In genomic region chr11:116413861-116414260, GRCh38 we compare ENCODE assay signal across 21 cellular contexts.
DNase-seq lines count a peak whose midpoint lies in the region; FAIRE-seq and TF ChIP-seq lines count a peak whose summit lies in the region.
"Had no signal": no experiment of that assay in that cellular context is flagged by ENCODE, and none has a peak within 500 bp of the region (broad histone marks: within the 10 kb centered on the region; RNA-seq: fewer than 3 reads in every experiment).

No MANE protein-coding gene starts in this region.

- FAIRE-seq in astrocyte (lab: Jason Lieb, UNC) (no peak), D721Med (lab: Jason Lieb, UNC) (no peak)
- FAIRE-seq: A204.1, G401.6 had no signal

- no peak for TF ChIP-seq EP300 in sigmoid colon (IDR thresholded peaks at IDR 0.05)

- no peaks in the 10 kb centered on the region for H4K20me1 ChIP-seq in astrocyte (ENCODE audit: insufficient read depth, low read length)

- H3K27ac ChIP-seq in astrocyte (ENCODE audit: low read depth, low read length): no peak overlapping the region
- peak overlapping the region in 3 of 4 donors; percentile 54 to 64 (median 58) for H3K27ac ChIP-seq in sigmoid colon
- no peak overlapping the region for H3K27ac ChIP-seq in coronary artery
- H3K27ac ChIP-seq: HL-60 had no signal

- H3K36me3 ChIP-seq in astrocyte (ENCODE audit: insufficient read depth, low read length) (no peaks in the 10 kb centered on the region), sigmoid colon (no peaks in the 10 kb centered on the region)
- H3K36me3 ChIP-seq: BE2C, MG63 had no signal

- intact Hi-C loops in sigmoid colon (cut with DNase I): loop anchor here (5.0 kb wide), 1 partner anchor 33 kb away; no protein-coding TSS in a partner anchor

- H3K4me1 ChIP-seq in astrocyte (ENCODE audit: insufficient read depth, low read length) (peaks cover 13% of the 10 kb centered on the region), sigmoid colon (peaks cover 0 to 29% (median 19%) of the 10 kb centered on the region in 4 donors)

- H3K9me3 Mint-ChIP-seq in astrocyte (ENCODE audit: unreplicated experiment): peaks cover 1% of the 10 kb centered on the region
- H3K9me3 Mint-ChIP-seq: activated CD4-positive, alpha-beta memory T cell treated with anti-CD3 and anti-CD28 coated beads, Interleukin-2, amount 10 ng/mL, durations not matched to agents 7 days and 5 days had no signal

- no peak overlapping the region for H3K4me2 ChIP-seq in astrocyte (ENCODE audit: low read length)
- H3K4me2 ChIP-seq: SK-N-SH had no signal

- DNase-seq in NCI-H2171 treated with DMSO at 0.1 percent for 48 hours (lab: John Stamatoyannopoulos, UW) (peak; percentile 8), NCI-H2171 (lab: John Stamatoyannopoulos, UW) (no peak), NCI-H2081 treated with DMSO at 0.1 percent for 48 hours (lab: John Stamatoyannopoulos, UW) (peak; percentile 87), astrocyte (ENCODE audit: low read depth) (no peak), sigmoid colon (no peak), D721Med (ENCODE audit: insufficient read length, low spot score) (no peak), NCI-H526 treated with DMSO at 0.1 percent for 48 hours (lab: John Stamatoyannopoulos, UW) (no peak), coronary artery (ENCODE audit: low spot score) (no peak)
- DNase-seq: activated CD4-positive, alpha-beta memory T cell treated with anti-CD3 and anti-CD28 coated beads, Interleukin-2, amount 10 ng/mL, durations not matched to agents 7 days and 5 days; BE2C; caudate nucleus; foreskin fibroblast; MG63; occipital lobe; RPMI8226; SK-N-SH; stimulated activated CD4-positive, alpha-beta T cell treated with anti-CD3 and anti-CD28 coated beads, Interleukin-12 subunit alpha, Interleukin-12 subunit beta, amount 100 ng/mL, for 4 hours had no signal

- H3K79me2 ChIP-seq in astrocyte (ENCODE audit: insufficient read depth, low read length): no peaks in the 10 kb centered on the region

- H3K9me3 ChIP-seq in astrocyte (ENCODE audit: insufficient read depth, low read depth, low read length) (no peaks in the 10 kb centered on the region), sigmoid colon (no peaks in the 10 kb centered on the region)
- H3K9me3 ChIP-seq: MG63, SK-N-SH had no signal

- H3K27me3 Mint-ChIP-seq in astrocyte (ENCODE audit: low read depth, unreplicated experiment): peaks cover 31% of the 10 kb centered on the region

- no peak overlapping the region for H3K9ac ChIP-seq in astrocyte (ENCODE audit: low read length)
- H3K9ac ChIP-seq: SK-N-SH had no signal

- no peak overlapping the region for H2AFZ ChIP-seq in astrocyte (ENCODE audit: low read depth, low read length)

- H3K36me3 Mint-ChIP-seq in astrocyte (ENCODE audit: low read depth, unreplicated experiment): no peaks in the 10 kb centered on the region

- no peak overlapping the region for H3K4me3 ChIP-seq in astrocyte (ENCODE audit: insufficient read depth, low read depth, low read length)
- H3K4me3 ChIP-seq in sigmoid colon: no peak overlapping the region
- H3K4me3 ChIP-seq in coronary artery: no peak overlapping the region
- H3K4me3 ChIP-seq: MG63 had no signal

- peak overlapping the region; percentile 18 for H3K27ac Mint-ChIP-seq in astrocyte (ENCODE audit: unreplicated experiment)
- H3K27ac Mint-ChIP-seq: activated CD4-positive, alpha-beta memory T cell treated with anti-CD3 and anti-CD28 coated beads, Interleukin-2, amount 10 ng/mL, durations not matched to agents 7 days and 5 days; IgD-negative memory B cell had no signal

- peaks cover 18% of the 10 kb centered on the region for H3K4me1 Mint-ChIP-seq in astrocyte (ENCODE audit: low read depth, unreplicated experiment)
- H3K4me1 Mint-ChIP-seq: activated CD4-positive, alpha-beta memory T cell treated with anti-CD3 and anti-CD28 coated beads, Interleukin-2, amount 10 ng/mL, durations not matched to agents 7 days and 5 days had no signal

- H3K27me3 ChIP-seq in astrocyte (ENCODE audit: insufficient read depth, low read length) (no peaks in the 10 kb centered on the region), sigmoid colon (no peaks in the 10 kb centered on the region)
- H3K27me3 ChIP-seq: BE2C, MG63 had no signal

- no peak for TF ChIP-seq POLR2A in sigmoid colon (IDR thresholded peaks at IDR 0.05)

- no peak overlapping the region for H3K4me3 Mint-ChIP-seq in astrocyte (ENCODE audit: unreplicated experiment)
- H3K4me3 Mint-ChIP-seq: activated CD4-positive, alpha-beta memory T cell treated with anti-CD3 and anti-CD28 coated beads, Interleukin-2, amount 10 ng/mL, durations not matched to agents 7 days and 5 days; IgD-negative memory B cell had no signal

- no peak for TF ChIP-seq CTCF in astrocyte (IDR thresholded peaks at IDR 0.05; ENCODE audit: insufficient read depth, low read depth, low read length)
- no peak for TF ChIP-seq CTCF in sigmoid colon (IDR thresholded peaks at IDR 0.05)
- TF ChIP-seq CTCF in D721Med (IDR thresholded peaks at IDR 0.05; ENCODE audit: insufficient read depth, missing control alignments): no peak
- TF ChIP-seq CTCF in coronary artery (IDR thresholded peaks at IDR 0.05): no peak

Comparison
In these comparisons a context has a peak if more than half of its experiments do, and no peak if none do; other contexts are left out.
1. DNase-seq: peak in NCI-H2171 treated with DMSO at 0.1 percent for 48 hours (single experiment) and NCI-H2081 treated with DMSO at 0.1 percent for 48 hours (single experiment); none in NCI-H2171 (single experiment), astrocyte (single experiment), sigmoid colon (single experiment), D721Med (single experiment), NCI-H526 treated with DMSO at 0.1 percent for 48 hours (single experiment) and coronary artery (single experiment).
2. H3K27ac ChIP-seq: peak in sigmoid colon (3 of 4); none in astrocyte (single experiment) and coronary artery (0 of 2).